ENCODE assay signal across 12 cellular contexts in genomic region chr11:70111269-70112016, GRCh38. TPM values are rescaled to one million over a fixed set of nuclear protein-coding genes. Genes with fewer than 3 reads are reported as not detected.
A peak's percentile ranks its signal among the peaks of the same experiment; 100 is the strongest.
DNase-seq lines count a peak whose midpoint lies in the region; ATAC-seq, FAIRE-seq and TF ChIP-seq lines count a peak whose summit lies in the region.
"Had no signal": no experiment of that assay in that cellular context is flagged by ENCODE, and none has a peak within 500 bp of the region (broad histone marks: within the 10 kb centered on the region; RNA-seq: fewer than 3 reads in every experiment).

No MANE protein-coding gene starts in this region.

- BruUV-seq in K562 (replicated peaks; lab: Mats Ljungman, UMichigan) = no TSS peak

- TF ChIP-seq RAD21 in K562 (CRISPR knock-in tag; conservative IDR thresholded peaks at IDR 0.05 in 1 of 2, IDR thresholded peaks at IDR 0.05 in 1 of 2) = no peak

- H3K9me3 ChIP-seq in K562 (replicated peaks; ENCODE audit: control insufficient read depth, insufficient read depth, low read depth, low read length) (no peaks in the 10 kb centered on the region), mucosa of descending colon (no peaks in the 10 kb centered on the region)

- no peak overlapping the region for H3K4me3 ChIP-seq in K562
- H3K4me3 ChIP-seq in mucosa of descending colon = no peak overlapping the region

- CTCF ChIA-PET in K562 (lab: Yijun Ruan, JAX; ENCODE audit: low intra/inter-chr PET ratio) = no interaction called here

- H3K9ac ChIP-seq in K562 (ENCODE audit: insufficient read depth in 1 of 2, low read depth in 2 of 2, low read length in 2 of 2) = peak overlapping the region; percentile 43 to 87; a peak in 3 of 4 replicates
- H3K9ac ChIP-seq: KMS-11 had no signal

- H4K20me1 ChIP-seq in K562 (replicated peaks; ENCODE audit: control insufficient read depth, insufficient read depth, low read length) = 0 out of 2 replicates have a peak, but pooled peaks cover 4% of the 10 kb centered on the region

- H3K27me3 ChIP-seq in K562 (ENCODE audit: control insufficient read depth in 2 of 2, insufficient read depth in 2 of 2, low read length in 2 of 2) = peaks cover 7 to 34% of the 10 kb centered on the region in 2 experiments; a peak in 3 of 5 replicates

- no peak for TF ChIP-seq POLR2A in K562 (conservative IDR thresholded peaks at IDR 0.05)

- DNase-seq in CD14-positive monocyte (ENCODE audit: low spot score) = peak; percentile 54
- peak; percentile 5 to 20 for DNase-seq in Kasumi-1 (lab: John Stamatoyannopoulos, UW)
- DNase-seq in K562 (ENCODE audit: extremely low read depth in 1 of 4, low spot score in 3 of 4) = peak; percentile 80 to 89 (median 86)
- peak; percentile 53 to 85 (median 65) for DNase-seq in mucosa of descending colon
- no peak for DNase-seq in dermis blood vessel endothelial cell
- DNase-seq in progenitor cell of endocrine pancreas (ENCODE audit: low spot score, unreplicated experiment) = no peak
- DNase-seq: activated effector memory CD4-positive, alpha-beta T cell treated with Interleukin-2 at 50 U/mL for 16 hours; naive thymus-derived CD8-positive, alpha-beta T cell had no signal

- POLR2A ChIA-PET in K562 (lab: Yijun Ruan, JAX) = interaction anchor here (0.5 to 1.1 kb wide), 6 partner anchors 12 to 199 kb away, joined by 3 to 5 read pairs (median 4); no protein-coding TSS in a partner anchor

- TF ChIP-seq CTCF in CD14-positive monocyte (IDR thresholded peaks at IDR 0.05) (no peak), K562 (IDR thresholded peaks at IDR 0.05 in 2 of 3, conservative IDR thresholded peaks at IDR 0.05 in 1 of 3; ENCODE audit: insufficient read depth in 2 of 3, low read depth in 1 of 3, low read length in 3 of 3) (no peak), mucosa of descending colon (IDR thresholded peaks at IDR 0.05) (no peak), progenitor cell of endocrine pancreas (IDR thresholded peaks at IDR 0.05; ENCODE audit: unreplicated experiment) (no peak)

- H3K27me3 Mint-ChIP-seq in CD14-positive monocyte (ENCODE audit: low read depth in 3 of 3) (peaks cover 3 to 18% (median 7%) of the 10 kb centered on the region in 3 donors), progenitor cell of endocrine pancreas (peaks cover 28% of the 10 kb centered on the region)

- H3K4me1 Mint-ChIP-seq in CD14-positive monocyte (peaks cover 10% of the 10 kb centered on the region), progenitor cell of endocrine pancreas (ENCODE audit: low read depth) (peaks cover 9% of the 10 kb centered on the region)

- peak; percentile 97 for ATAC-seq in K562
- peak; percentile 95 for ATAC-seq in mucosa of descending colon
- no peak for ATAC-seq in HG03039 (IDR thresholded peaks at IDR 0.05; ENCODE audit: unreplicated experiment)
- no peak for ATAC-seq in GM18873 (IDR thresholded peaks at IDR 0.05; ENCODE audit: low FRiP score, unreplicated experiment)
- ATAC-seq: naive thymus-derived CD8-positive, alpha-beta T cell had no signal

- WGBS in K562 (ENCODE audit: insufficient coverage, low coverage, missing lambda C conversion rate) = 19% methylated on average over 28 of the region's 29 CpGs

- H3K4me1 ChIP-seq in K562 (replicated peaks in 1 of 2; ENCODE audit: control insufficient read depth in 2 of 2, insufficient read depth in 2 of 2, low read length in 2 of 2) = peaks cover 20 to 25% of the 10 kb centered on the region in 2 experiments
- H3K4me1 ChIP-seq in mucosa of descending colon (ENCODE audit: low read depth) = no peaks in the 10 kb centered on the region

- in situ Hi-C loops in K562 (cut with MboI) = no loop called here

- H3K27ac ChIP-seq in K562 (ENCODE audit: extremely low read depth, low read depth, low read length) = peak overlapping the region; percentile 61
- H3K27ac ChIP-seq: KMS-11 had no signal

- peak overlapping the region; percentile 93 for H2AFZ ChIP-seq in K562 (ENCODE audit: low read depth, low read length)

- 0 out of 2 replicates have a peak, but pooled peaks have one; percentile 9 for TF ChIP-seq EP300 in K562 (IDR thresholded peaks at IDR 0.05; ENCODE audit: low read length)

- intact Hi-C loops in CD14-positive monocyte (cut with micrococcal nuclease) = no loop called here
- intact Hi-C loops in K562 (cut with micrococcal nuclease) = no loop called here
- intact Hi-C loops in mucosa of descending colon (cut with DNase I, micrococcal nuclease) = no loop called here

- H3K79me2 ChIP-seq in K562 (ENCODE audit: control insufficient read depth, insufficient read depth, low read length) = no peaks in the 10 kb centered on the region

- peak overlapping the region in 1 of 7 donors; percentile 38 for H3K27ac Mint-ChIP-seq in CD14-positive monocyte
- H3K27ac Mint-ChIP-seq in progenitor cell of endocrine pancreas = no peak overlapping the region

- H3K36me3 ChIP-seq in K562 (ENCODE audit: control insufficient read depth, insufficient read depth, low read length) (no peaks in the 10 kb centered on the region), mucosa of descending colon (ENCODE audit: low read depth) (no peaks in the 10 kb centered on the region)

- H3K36me3 Mint-ChIP-seq in CD14-positive monocyte (no peaks in the 10 kb centered on the region), progenitor cell of endocrine pancreas (ENCODE audit: insufficient read depth) (no peaks in the 10 kb centered on the region)
- H3K36me3 Mint-ChIP-seq: naive thymus-derived CD8-positive, alpha-beta T cell had no signal

- H3K4me3 Mint-ChIP-seq in CD14-positive monocyte = peak overlapping the region; percentile 46 to 58
- H3K4me3 Mint-ChIP-seq in progenitor cell of endocrine pancreas (ENCODE audit: low read depth) = no peak overlapping the region

- H3K9me3 Mint-ChIP-seq in CD14-positive monocyte (no peaks in the 10 kb centered on the region), progenitor cell of endocrine pancreas (ENCODE audit: low read depth) (no peaks in the 10 kb centered on the region)
- H3K9me3 Mint-ChIP-seq: naive thymus-derived CD8-positive, alpha-beta T cell had no signal

- peak; percentile 99 for FAIRE-seq in K562 (lab: Jason Lieb, UNC)
- FAIRE-seq: GM12892 had no signal

- peak overlapping the region; percentile 64 for H3K4me2 ChIP-seq in K562 (ENCODE audit: insufficient read depth, low read length)
- H3K4me2 ChIP-seq: KMS-11 had no signal

- peaks cover 4% of the 10 kb centered on the region for H3K9me1 ChIP-seq in K562 (ENCODE audit: control insufficient read depth, insufficient read depth, low read length)

TF ChIP-seq in K562, 482 proteins besides CTCF, POLR2A, EP300 and RAD21 (continues in another document):
- no peak for TF ChIP-seq GATA2 (CRISPR knock-in tag; IDR thresholded peaks at IDR 0.05)
- no peak for TF ChIP-seq POU5F1 (IDR thresholded peaks at IDR 0.05; ENCODE audit: borderline replicate concordance, low read depth, low read length, partially characterized antibody)
- TF ChIP-seq FOXJ2 (tag; IDR thresholded peaks at IDR 0.05) = no peak
- no peak for TF ChIP-seq FIP1L1 (IDR thresholded peaks at IDR 0.05; ENCODE audit: low read depth, low read length, poor library complexity, severe bottlenecking)
- no peak for TF ChIP-seq ZMIZ1 (IDR thresholded peaks at IDR 0.05; ENCODE audit: low read depth in 2 of 2, low read length in 2 of 2)
- no peak for TF ChIP-seq HDAC3 (IDR thresholded peaks at IDR 0.05; ENCODE audit: borderline replicate concordance, partially characterized antibody)

RNA-seq across cellular contexts. Expression of gene ANO1, which starts 33.3 kb away (rescaled TPM):
- polyA plus RNA-seq in CD14-positive monocyte (not detected), K562 (2011; rRNA removed) (0.39 TPM in 1 of 2 replicates, not detected in the other), K562 (2014; fragmentation: Illumina TruSeq; extraction: Trizol) (0.22 TPM in 1 of 2 replicates, not detected in the other), K562 (2014; fragmentation: Nextera tagmentation; extraction: Ambion mirVana) (not detected), K562 (2014; rRNA removed) (not detected in 2 replicates)
- total RNA-seq in K562 (2011; cell fraction: chromatin; rRNA removed; ENCODE audit: low replicate concordance) = 0.21 TPM in 1 of 2 replicates, not detected in the other
- 0.33 and 0.39 TPM in 2 replicates for total RNA-seq in K562 (2011; cell fraction: nucleolus; rRNA removed)
- not detected in 2 replicates for total RNA-seq in K562 (2011; cell fraction: nucleoplasm; rRNA removed)
- total RNA-seq in K562 (2014; rRNA removed) (not detected in 2 replicates), K562 (2014; rRNA removed; fragmentation: Illumina TruSeq; extraction: Trizol) (not detected in 2 replicates), K562 (2015; rRNA removed; fragmentation: Illumina TruSeq; extraction: Trizol) (not detected in 2 replicates), K562 (2021) (0.13 TPM in 1 of 2 replicates, not detected in the other), mucosa of descending colon (10 to 100 TPM; 10.7 to 26.6 (median 11.8) TPM), dermis blood vessel endothelial cell (under 0.01 TPM in 1 of 2 replicates, not detected in the other), progenitor cell of endocrine pancreas (8.7 and 9.1 TPM in 2 replicates)
- polyA plus RNA-seq in K562 (2011; cell fraction: cytosol; rRNA removed) = 0.01 and 0.10 TPM in 2 replicates
- polyA plus RNA-seq in K562 (2011; cell fraction: nucleus; rRNA removed) = 0.16 and 0.38 TPM in 2 replicates
- 0.04 TPM in 1 of 2 replicates, not detected in the other for polyA plus RNA-seq in K562 (2012)
- polyA minus RNA-seq in K562 (2011; rRNA and poly(A)+ RNA removed) = 0.12 TPM in 1 of 2 replicates, not detected in the other
- polyA minus RNA-seq in K562 (2011; cell fraction: cytosol; rRNA and poly(A)+ RNA removed) = not detected in 2 replicates
- polyA minus RNA-seq in K562 (2011; cell fraction: nucleus; rRNA and poly(A)+ RNA removed) = 0.11 and 0.27 TPM in 2 replicates
- total RNA-seq: naive thymus-derived CD8-positive, alpha-beta T cell had no signal
- polyA plus RNA-seq: naive thymus-derived CD8-positive, alpha-beta T cell had no signal

Comparison
In these comparisons a context has a peak if more than half of its experiments do, and no peak if none do; other contexts are left out.
1. DNase-seq: peak in CD14-positive monocyte (single experiment), Kasumi-1 (2 of 2), K562 (4 of 4) and mucosa of descending colon (3 of 3); none in dermis blood vessel endothelial cell (single experiment) and progenitor cell of endocrine pancreas (single experiment).
2. ATAC-seq: peak in K562 (single experiment) and mucosa of descending colon (single experiment); none in HG03039 (single experiment) and GM18873 (single experiment).